Comparison of ENCODE assay signal across 8 cellular contexts in the genomic region with DNA sequence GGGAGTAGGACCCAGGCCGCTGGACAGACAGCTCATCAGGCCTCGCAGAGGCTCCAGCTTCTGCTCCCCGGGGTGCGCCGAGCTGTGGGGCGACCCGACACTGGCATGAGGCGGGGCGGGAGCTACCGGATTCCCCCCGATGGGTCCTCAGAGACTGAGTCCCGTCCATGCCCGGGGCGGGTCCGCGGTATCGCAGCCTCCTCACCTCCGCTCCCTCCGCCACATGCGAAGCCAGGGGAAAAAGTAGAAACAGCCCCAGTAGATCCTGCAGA. TPM values are rescaled to one million over a fixed set of nuclear protein-coding genes. Genes with fewer than 3 reads are reported as not detected.
DNase-seq lines count a peak whose midpoint lies in the region; ATAC-seq and TF ChIP-seq lines count a peak whose summit lies in the region.

No MANE protein-coding gene starts in this region.

- H3K9me3 ChIP-seq in iPS-18a (ENCODE audit: control insufficient read depth, low read depth, low read length), result no peaks in the 10 kb centered on the region
- H3K9me3 ChIP-seq in testis, result no peaks in the 10 kb centered on the region

- H3K36me3 ChIP-seq in BJ (ENCODE audit: control insufficient read depth, insufficient read depth, low read length) (peaks cover 4% of the 10 kb centered on the region; the same call in 1 of the 2 replicates), iPS-18a (ENCODE audit: control insufficient read depth, low read depth, low read length) (no peaks in the 10 kb centered on the region), testis (ENCODE audit: low read depth, missing control alignments) (no peaks in the 10 kb centered on the region)

- POLR2A ChIA-PET in BJ (lab: Charles Lee), result interaction anchor here (0.6 to 1.2 kb wide), 3 partner anchors 11 to 587 kb away, joined by 3 to 6 read pairs (median 4); partner anchors contain the start of gene SIGMAR1

- H3K9ac ChIP-seq in iPS-18a (ENCODE audit: low read length), result no peak overlapping the region

- TF ChIP-seq CTCF in BJ (IDR thresholded peaks at IDR 0.05; ENCODE audit: insufficient read depth, low read depth, low read length) (peak; percentile 10; the same call in 1 of the 2 replicates), VCaP (conservative IDR thresholded peaks at IDR 0.05) (no peak), testis (IDR thresholded peaks at IDR 0.05) (no peak)

- WGBS in testis, 2 donors, result 1 to 40% methylated on average over 1 to 20 of the region's 20 CpGs

- DNase-seq in BJ (ENCODE audit: low read depth), result no peak
- no peak for DNase-seq in testis
- no peak for DNase-seq in NCI-H2081 treated with DMSO at 0.1 percent for 48 hours (lab: John Stamatoyannopoulos, UW)
- DNase-seq in COLO829 (ENCODE audit: low spot score), result no peak
- no peak for DNase-seq in cerebellar cortex (ENCODE audit: low spot score)

- CTCF ChIA-PET in BJ (lab: Yijun Ruan, JAX), result interaction anchor here (0.7 to 3.0 kb wide), 15 partner anchors 9 to 947 kb away, joined by 3 to 42 read pairs (median 5); partner anchors contain the start of genes GALT, IL11RA and SIGMAR1

- intact Hi-C loops in testis (cut with DNase I; ENCODE audit: low total_unique reads), result no loop called here

- peak overlapping the region; percentile 93 for H3K4me3 ChIP-seq in BJ (ENCODE audit: low read depth, low read length)
- peak overlapping the region; percentile 61 for H3K4me3 ChIP-seq in iPS-18a (ENCODE audit: low read length)
- H3K4me3 ChIP-seq in testis, result peak overlapping the region; percentile 77 to 91

- H3K4me1 ChIP-seq in iPS-18a (ENCODE audit: control insufficient read depth, low read depth, low read length) (peaks cover 4% of the 10 kb centered on the region), testis (peaks cover 16% of the 10 kb centered on the region)

- TF ChIP-seq POLR2A in testis (IDR thresholded peaks at IDR 0.05), result no peak

- ATAC-seq in GM21786 (IDR thresholded peaks at IDR 0.05; ENCODE audit: unreplicated experiment), result peak; percentile 13

- H3K27me3 ChIP-seq in BJ (ENCODE audit: control insufficient read depth, insufficient read depth, low read length) (no peaks in the 10 kb centered on the region), iPS-18a (ENCODE audit: control insufficient read depth, insufficient read depth, low read length) (no peaks in the 10 kb centered on the region), testis (no peaks in the 10 kb centered on the region)

- H3K27ac ChIP-seq in VCaP (peak overlapping the region; percentile 73), iPS-18a (ENCODE audit: low read length) (no peak overlapping the region), testis (peak overlapping the region; percentile 98 to 100)

RNA-seq across cellular contexts. Expression of gene CCL27, which starts 2.6 kb away (rescaled TPM):
- polyA plus RNA-seq in BJ (2011; rRNA removed) (0.11 and 0.12 TPM in 2 replicates), testis (ENCODE audit: insufficient read depth, low read depth, low replicate concordance) (1.4 TPM)
- not detected in 2 replicates for polyA minus RNA-seq in BJ (2011; rRNA and poly(A)+ RNA removed)
- total RNA-seq in testis, result 1 to 10 TPM in 1 of 2 donors, not detected in 1; 3.1 TPM

RNA-seq across cellular contexts. Expression of gene IL11RA, which starts 13.1 kb away (rescaled TPM):
- polyA plus RNA-seq in BJ (2011; rRNA removed) (21.8 and 38.4 TPM in 2 replicates), testis (ENCODE audit: insufficient read depth, low read depth, low replicate concordance) (28.7 TPM)
- polyA minus RNA-seq in BJ (2011; rRNA and poly(A)+ RNA removed), result 16.3 and 18.8 TPM in 2 replicates
- 10 to 100 TPM; 39.8 to 58.0 TPM for total RNA-seq in testis

RNA-seq across cellular contexts. Expression of gene GALT, which starts 18.6 kb away (rescaled TPM):
- polyA plus RNA-seq in BJ (2011; rRNA removed), result 26.6 and 41.5 TPM in 2 replicates
- 13.4 and 14.6 TPM in 2 replicates for polyA minus RNA-seq in BJ (2011; rRNA and poly(A)+ RNA removed)
- 10 to 100 TPM; 46.1 to 55.6 TPM for total RNA-seq in testis
- polyA plus RNA-seq in testis (ENCODE audit: insufficient read depth, low read depth, low replicate concordance), result 25.9 TPM

RNA-seq across cellular contexts. Expression of gene CCL19, which starts 26.0 kb away (rescaled TPM):
- polyA plus RNA-seq in BJ (2011; rRNA removed), result not detected in 2 replicates
- polyA minus RNA-seq in BJ (2011; rRNA and poly(A)+ RNA removed), result not detected in 2 replicates
- not detected for total RNA-seq in testis
- 15.5 TPM for polyA plus RNA-seq in testis (ENCODE audit: insufficient read depth, low read depth, low replicate concordance)

RNA-seq across cellular contexts. Expression of gene SIGMAR1, which starts 27.5 kb away (rescaled TPM):
- polyA plus RNA-seq in BJ (2011; rRNA removed) (65.4 and 95.5 TPM in 2 replicates), testis (ENCODE audit: insufficient read depth, low read depth, low replicate concordance) (50.3 TPM)
- 28.4 and 32.7 TPM in 2 replicates for polyA minus RNA-seq in BJ (2011; rRNA and poly(A)+ RNA removed)
- total RNA-seq in testis, result 10 to 100 TPM; 87.1 to 92.4 TPM
